Comparison of ENCODE assay signal across 8 cellular contexts in genomic region chr11:44133335-44133946, GRCh38. TPM values are rescaled to one million over a fixed set of nuclear protein-coding genes. Genes with fewer than 3 reads are reported as not detected.
DNase-seq lines count a peak whose midpoint lies in the region; ATAC-seq and TF ChIP-seq lines count a peak whose summit lies in the region.

No MANE protein-coding gene starts in this region.

- H3K9me3 Mint-ChIP-seq in stimulated activated memory B cell treated with anti-CD40 and anti-IgM and Interleukin-4, amounts not matched to agents 10 μg/mL and 1 μg/mL and 100 μg/mL, for 72 hours, result no peaks in the 10 kb centered on the region

- peak; percentile 50 for DNase-seq in G401 (ENCODE audit: low spot score)
- DNase-seq in astrocyte of the hippocampus (ENCODE audit: low read depth, low spot score), result peak; percentile 65
- DNase-seq in left colon, result no peak
- no peak for DNase-seq in cerebellar nuclear complex (lab: John Stamatoyannopoulos, UW)
- DNase-seq in ureter (ENCODE audit: low spot score), result no peak

- peak; percentile 83 for TF ChIP-seq CTCF in LNCAP (IDR thresholded peaks at IDR 0.05)

- no peak overlapping the region for H3K27ac Mint-ChIP-seq in stimulated activated memory B cell treated with anti-CD40 and anti-IgM and Interleukin-4, amounts not matched to agents 10 μg/mL and 1 μg/mL and 100 μg/mL, for 72 hours

- in situ Hi-C loops in G401 (cut with HindIII; ENCODE audit: low sequenced_read_pairs), result no loop called here

- intact Hi-C loops in left colon (cut with DNase I, micrococcal nuclease), result no loop called here

- ATAC-seq in left colon, result peak; percentile 65
- ATAC-seq in stimulated activated memory B cell treated with anti-CD40 and anti-IgM and Interleukin-4, amounts not matched to agents 10 μg/mL and 1 μg/mL and 100 μg/mL, for 72 hours, result no peak
- ATAC-seq in GM19455 (IDR thresholded peaks at IDR 0.05; ENCODE audit: unreplicated experiment), result no peak

- H3K36me3 Mint-ChIP-seq in stimulated activated memory B cell treated with anti-CD40 and anti-IgM and Interleukin-4, amounts not matched to agents 10 μg/mL and 1 μg/mL and 100 μg/mL, for 72 hours, result peaks cover 66% of the 10 kb centered on the region

- H3K4me1 Mint-ChIP-seq in stimulated activated memory B cell treated with anti-CD40 and anti-IgM and Interleukin-4, amounts not matched to agents 10 μg/mL and 1 μg/mL and 100 μg/mL, for 72 hours, result no peaks in the 10 kb centered on the region

- H3K27me3 Mint-ChIP-seq in stimulated activated memory B cell treated with anti-CD40 and anti-IgM and Interleukin-4, amounts not matched to agents 10 μg/mL and 1 μg/mL and 100 μg/mL, for 72 hours, result no peaks in the 10 kb centered on the region

- H3K4me3 Mint-ChIP-seq in stimulated activated memory B cell treated with anti-CD40 and anti-IgM and Interleukin-4, amounts not matched to agents 10 μg/mL and 1 μg/mL and 100 μg/mL, for 72 hours, result no peak overlapping the region

RNA-seq across cellular contexts. Expression of gene EXT2, which starts 38.0 kb away (rescaled TPM):
- 66.8 and 74.9 TPM in 2 replicates for total RNA-seq in G401 (2014; rRNA removed; shearing (Covaris generic))
- 10 to 100 TPM; 48.5 to 63.9 TPM for total RNA-seq in left colon
- total RNA-seq in ureter, result 48.1 TPM

Comparison
In these comparisons a context has a peak if more than half of its experiments do, and no peak if none do; other contexts are left out.
1. DNase-seq: peak in G401 (single experiment) and astrocyte of the hippocampus (single experiment); none in left colon (0 of 2), cerebellar nuclear complex (0 of 2) and ureter (single experiment).